10 cellular contexts compared by ENCODE assay signal in genomic region chr13:113582841-113583631, GRCh38. TPM values are rescaled to one million over a fixed set of nuclear protein-coding genes. Genes with fewer than 3 reads are reported as not detected.
DNase-seq lines count a peak whose midpoint lies in the region; ATAC-seq and TF ChIP-seq lines count a peak whose summit lies in the region.
"Had no signal": no experiment of that assay in that cellular context is flagged by ENCODE, and none has a peak within 500 bp of the region (broad histone marks: within the 10 kb centered on the region; RNA-seq: fewer than 3 reads in every experiment).

No MANE protein-coding gene starts in this region.

- H3K9me3 Mint-ChIP-seq in activated naive CD8-positive, alpha-beta T cell treated with anti-CD3 and anti-CD28 coated beads, Interleukin-2, amount 10 ng/mL, durations not matched to agents 7 days and 5 days = peaks cover 1% of the 10 kb centered on the region
- peaks cover 5% of the 10 kb centered on the region for H3K9me3 Mint-ChIP-seq in memory B cell

- no peak for TF ChIP-seq CTCF in vagina (IDR thresholded peaks at IDR 0.05)

- no peaks in the 10 kb centered on the region for H3K36me3 ChIP-seq in vagina

- TF ChIP-seq POLR2A in vagina (IDR thresholded peaks at IDR 0.05) = no peak

- no peak overlapping the region for H3K27ac ChIP-seq in vagina
- H3K27ac ChIP-seq: adrenal gland had no signal

- peaks cover 12% of the 10 kb centered on the region for H3K27me3 Mint-ChIP-seq in activated naive CD8-positive, alpha-beta T cell treated with anti-CD3 and anti-CD28 coated beads, Interleukin-2, amount 10 ng/mL, durations not matched to agents 7 days and 5 days
- H3K27me3 Mint-ChIP-seq in memory B cell = peaks cover 1% of the 10 kb centered on the region

- intact Hi-C loops in cardiac septum (cut with DNase I) (no loop called here), left cardiac atrium (cut with DNase I) (no loop called here), vagina (cut with DNase I) (no loop called here)

- H3K4me1 ChIP-seq in vagina = peaks cover 22% of the 10 kb centered on the region

- peaks cover 17% of the 10 kb centered on the region for H3K36me3 Mint-ChIP-seq in activated naive CD8-positive, alpha-beta T cell treated with anti-CD3 and anti-CD28 coated beads, Interleukin-2, amount 10 ng/mL, durations not matched to agents 7 days and 5 days
- H3K36me3 Mint-ChIP-seq in memory B cell = peaks cover 2% of the 10 kb centered on the region

- POLR2A ChIA-PET in activated naive CD8-positive, alpha-beta T cell treated with anti-CD3 and anti-CD28 coated beads, Interleukin-2, amount 10 ng/mL, durations not matched to agents 7 days and 5 days (lab: Charles Lee) = no interaction called here

- ATAC-seq in left cardiac atrium (no peak), memory B cell (ENCODE audit: low read depth) (no peak), GM21737 (IDR thresholded peaks at IDR 0.05; ENCODE audit: unreplicated experiment) (no peak)
- no peak for ATAC-seq in activated naive CD8-positive, alpha-beta T cell treated with anti-CD3 and anti-CD28 coated beads, Interleukin-2, amount 10 ng/mL, durations not matched to agents 7 days and 5 days (ENCODE audit: low read depth)

- no peak overlapping the region for H3K27ac Mint-ChIP-seq in activated naive CD8-positive, alpha-beta T cell treated with anti-CD3 and anti-CD28 coated beads, Interleukin-2, amount 10 ng/mL, durations not matched to agents 7 days and 5 days
- H3K27ac Mint-ChIP-seq in memory B cell = no peak overlapping the region

- H3K4me3 ChIP-seq in vagina = no peak overlapping the region
- H3K4me3 ChIP-seq: adrenal gland had no signal

- H3K27me3 ChIP-seq in vagina = no peaks in the 10 kb centered on the region
- H3K27me3 ChIP-seq: adrenal gland had no signal

- peaks cover 24% of the 10 kb centered on the region for H3K4me1 Mint-ChIP-seq in activated naive CD8-positive, alpha-beta T cell treated with anti-CD3 and anti-CD28 coated beads, Interleukin-2, amount 10 ng/mL, durations not matched to agents 7 days and 5 days
- peaks cover 13% of the 10 kb centered on the region for H3K4me1 Mint-ChIP-seq in memory B cell

- no peaks in the 10 kb centered on the region for H3K9me3 ChIP-seq in vagina
- H3K9me3 ChIP-seq: adrenal gland had no signal

- H3K4me3 Mint-ChIP-seq in activated naive CD8-positive, alpha-beta T cell treated with anti-CD3 and anti-CD28 coated beads, Interleukin-2, amount 10 ng/mL, durations not matched to agents 7 days and 5 days = peak overlapping the region; percentile 59
- peak overlapping the region; percentile 51 for H3K4me3 Mint-ChIP-seq in memory B cell

- peak; percentile 65 for DNase-seq in cardiac septum (ENCODE audit: low spot score)
- no peak for DNase-seq in left cardiac atrium
- peak; percentile 27 for DNase-seq in activated naive CD8-positive, alpha-beta T cell treated with anti-CD3 and anti-CD28 coated beads, Interleukin-2, amount 10 ng/mL, durations not matched to agents 7 days and 5 days
- no peak for DNase-seq in memory B cell (ENCODE audit: low spot score in 2 of 2)
- peak; percentile 55 to 62 for DNase-seq in vagina (ENCODE audit: extremely low spot score in 2 of 2)
- DNase-seq in HUDEP-2 (lab: John Stamatoyannopoulos, UW; ENCODE audit: unreplicated experiment in 76 of 76) = no peak
- no peak for DNase-seq in activated CD4-positive, CD25-positive, alpha-beta regulatory T cell (lab: John Stamatoyannopoulos, UW)
- DNase-seq: NCI-H510A treated with DMSO at 0.1 percent for 48 hours had no signal

RNA-seq across cellular contexts. Expression of gene TFDP1, which starts 1.5 kb away (rescaled TPM):
- total RNA-seq in cardiac septum (38.8 TPM), left cardiac atrium (10 to 100 TPM; 48.3 to 57.1 TPM), vagina (40.0 TPM)
- 100 to 1,000 TPM; 103 to 117 TPM for total RNA-seq in activated naive CD8-positive, alpha-beta T cell treated with anti-CD3 and anti-CD28 coated beads, Interleukin-2, amount 10 ng/mL, durations not matched to agents 7 days and 5 days

Comparison
In these comparisons a context has a peak if more than half of its experiments do, and no peak if none do; other contexts are left out.
1. DNase-seq: peak in cardiac septum (single experiment), activated naive CD8-positive, alpha-beta T cell treated with anti-CD3 and anti-CD28 coated beads, Interleukin-2, amount 10 ng/mL, durations not matched to agents 7 days and 5 days (single experiment) and vagina (2 of 2); none in left cardiac atrium (single experiment), memory B cell (0 of 2), HUDEP-2 (0 of 76) and activated CD4-positive, CD25-positive, alpha-beta regulatory T cell (0 of 4).